ENCODE assay signal across 1 cellular context in the genomic region with DNA sequence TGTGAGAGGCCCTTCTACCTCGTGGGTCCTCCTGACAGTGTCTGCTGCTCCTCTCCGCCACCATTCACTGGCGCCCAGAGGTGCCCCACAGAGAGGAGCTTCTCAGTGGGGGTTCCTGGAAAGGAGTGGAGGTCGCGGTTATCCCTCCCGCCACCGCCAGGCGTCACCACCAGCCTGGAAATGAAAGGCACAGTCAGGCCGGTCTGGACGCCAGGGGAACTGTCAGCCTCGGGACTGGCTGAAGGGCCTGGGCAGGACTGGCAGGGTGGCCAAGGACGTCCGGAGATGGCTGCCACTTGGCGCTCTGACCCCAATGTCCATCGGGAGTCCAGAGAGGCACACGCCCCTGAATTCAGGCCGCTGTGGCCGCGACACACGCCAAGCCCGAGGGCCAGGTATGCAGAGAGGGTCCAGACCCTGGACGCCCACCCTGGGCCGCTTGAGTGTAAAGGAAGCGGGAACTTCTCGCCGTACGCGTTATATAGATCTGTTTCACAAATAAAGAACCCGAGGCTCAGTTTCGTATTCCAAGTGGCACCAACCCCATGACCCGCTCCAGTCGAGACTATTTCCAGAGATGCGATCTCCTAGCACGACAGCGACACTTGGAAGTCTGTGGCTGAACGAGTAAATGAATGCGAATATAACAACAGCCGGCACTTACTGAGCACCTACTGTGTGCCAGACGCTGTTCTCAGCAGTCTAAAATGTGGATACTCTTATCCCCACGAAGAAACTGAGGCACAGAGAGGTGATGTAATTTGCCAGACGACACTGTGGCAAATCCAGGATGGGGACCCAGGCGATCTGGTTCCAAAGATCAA.
A peak's percentile ranks its signal among the peaks of the same experiment; 100 is the strongest.
TF ChIP-seq lines count a peak whose summit lies in the region.

No MANE protein-coding gene starts in this region.

TF ChIP-seq in HepG2, 621 proteins besides CTCF, POLR2A, EP300 and RAD21 (continued from another document and continues in another):
- TF ChIP-seq, protein P1, sequence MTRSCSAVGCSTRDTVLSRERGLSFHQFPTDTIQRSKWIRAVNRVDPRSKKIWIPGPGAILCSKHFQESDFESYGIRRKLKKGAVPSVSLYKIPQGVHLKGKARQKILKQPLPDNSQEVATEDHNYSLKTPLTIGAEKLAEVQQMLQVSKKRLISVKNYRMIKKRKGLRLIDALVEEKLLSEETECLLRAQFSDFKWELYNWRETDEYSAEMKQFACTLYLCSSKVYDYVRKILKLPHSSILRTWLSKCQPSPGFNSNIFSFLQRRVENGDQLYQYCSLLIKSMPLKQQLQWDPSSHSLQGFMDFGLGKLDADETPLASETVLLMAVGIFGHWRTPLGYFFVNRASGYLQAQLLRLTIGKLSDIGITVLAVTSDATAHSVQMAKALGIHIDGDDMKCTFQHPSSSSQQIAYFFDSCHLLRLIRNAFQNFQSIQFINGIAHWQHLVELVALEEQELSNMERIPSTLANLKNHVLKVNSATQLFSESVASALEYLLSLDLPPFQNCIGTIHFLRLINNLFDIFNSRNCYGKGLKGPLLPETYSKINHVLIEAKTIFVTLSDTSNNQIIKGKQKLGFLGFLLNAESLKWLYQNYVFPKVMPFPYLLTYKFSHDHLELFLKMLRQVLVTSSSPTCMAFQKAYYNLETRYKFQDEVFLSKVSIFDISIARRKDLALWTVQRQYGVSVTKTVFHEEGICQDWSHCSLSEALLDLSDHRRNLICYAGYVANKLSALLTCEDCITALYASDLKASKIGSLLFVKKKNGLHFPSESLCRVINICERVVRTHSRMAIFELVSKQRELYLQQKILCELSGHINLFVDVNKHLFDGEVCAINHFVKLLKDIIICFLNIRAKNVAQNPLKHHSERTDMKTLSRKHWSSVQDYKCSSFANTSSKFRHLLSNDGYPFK (CRISPR knock-in tag; IDR thresholded peaks at IDR 0.05; ENCODE audit: borderline replicate concordance): peak; percentile 54; the same call in 1 of the 2 replicates
- TF ChIP-seq SSRP1 (CRISPR knock-in tag; IDR thresholded peaks at IDR 0.05): peak; percentile 86; the same call in 1 of the 2 replicates
- TF ChIP-seq RBAK (CRISPR knock-in tag; IDR thresholded peaks at IDR 0.05): peak; percentile 34; the same call in 1 of the 2 replicates
- peak; percentile 49; the same call in 1 of the 2 replicates for TF ChIP-seq HNF4G (IDR thresholded peaks at IDR 0.05; ENCODE audit: borderline replicate concordance, low read depth, low read length)
- peak; percentile 28; the same call in 1 of the 2 replicates for TF ChIP-seq HNF4G (CRISPR knock-in tag; IDR thresholded peaks at IDR 0.05; ENCODE audit: borderline replicate concordance, low read depth)
- TF ChIP-seq, protein P2, sequence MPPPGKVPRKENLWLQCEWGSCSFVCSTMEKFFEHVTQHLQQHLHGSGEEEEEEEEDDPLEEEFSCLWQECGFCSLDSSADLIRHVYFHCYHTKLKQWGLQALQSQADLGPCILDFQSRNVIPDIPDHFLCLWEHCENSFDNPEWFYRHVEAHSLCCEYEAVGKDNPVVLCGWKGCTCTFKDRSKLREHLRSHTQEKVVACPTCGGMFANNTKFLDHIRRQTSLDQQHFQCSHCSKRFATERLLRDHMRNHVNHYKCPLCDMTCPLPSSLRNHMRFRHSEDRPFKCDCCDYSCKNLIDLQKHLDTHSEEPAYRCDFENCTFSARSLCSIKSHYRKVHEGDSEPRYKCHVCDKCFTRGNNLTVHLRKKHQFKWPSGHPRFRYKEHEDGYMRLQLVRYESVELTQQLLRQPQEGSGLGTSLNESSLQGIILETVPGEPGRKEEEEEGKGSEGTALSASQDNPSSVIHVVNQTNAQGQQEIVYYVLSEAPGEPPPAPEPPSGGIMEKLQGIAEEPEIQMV (CRISPR knock-in tag; IDR thresholded peaks at IDR 0.05; ENCODE audit: low read depth): no peak
- TF ChIP-seq, protein P3, sequence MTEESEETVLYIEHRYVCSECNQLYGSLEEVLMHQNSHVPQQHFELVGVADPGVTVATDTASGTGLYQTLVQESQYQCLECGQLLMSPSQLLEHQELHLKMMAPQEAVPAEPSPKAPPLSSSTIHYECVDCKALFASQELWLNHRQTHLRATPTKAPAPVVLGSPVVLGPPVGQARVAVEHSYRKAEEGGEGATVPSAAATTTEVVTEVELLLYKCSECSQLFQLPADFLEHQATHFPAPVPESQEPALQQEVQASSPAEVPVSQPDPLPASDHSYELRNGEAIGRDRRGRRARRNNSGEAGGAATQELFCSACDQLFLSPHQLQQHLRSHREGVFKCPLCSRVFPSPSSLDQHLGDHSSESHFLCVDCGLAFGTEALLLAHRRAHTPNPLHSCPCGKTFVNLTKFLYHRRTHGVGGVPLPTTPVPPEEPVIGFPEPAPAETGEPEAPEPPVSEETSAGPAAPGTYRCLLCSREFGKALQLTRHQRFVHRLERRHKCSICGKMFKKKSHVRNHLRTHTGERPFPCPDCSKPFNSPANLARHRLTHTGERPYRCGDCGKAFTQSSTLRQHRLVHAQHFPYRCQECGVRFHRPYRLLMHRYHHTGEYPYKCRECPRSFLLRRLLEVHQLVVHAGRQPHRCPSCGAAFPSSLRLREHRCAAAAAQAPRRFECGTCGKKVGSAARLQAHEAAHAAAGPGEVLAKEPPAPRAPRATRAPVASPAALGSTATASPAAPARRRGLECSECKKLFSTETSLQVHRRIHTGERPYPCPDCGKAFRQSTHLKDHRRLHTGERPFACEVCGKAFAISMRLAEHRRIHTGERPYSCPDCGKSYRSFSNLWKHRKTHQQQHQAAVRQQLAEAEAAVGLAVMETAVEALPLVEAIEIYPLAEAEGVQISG (CRISPR knock-in tag; IDR thresholded peaks at IDR 0.05): peak; percentile 77; the same call in 1 of the 2 replicates
- peak; percentile 63 for TF ChIP-seq KDM1A (CRISPR knock-in tag; IDR thresholded peaks at IDR 0.05)
- peak; percentile 59; the same call in 1 of the 2 replicates for TF ChIP-seq HDAC1 (CRISPR knock-in tag; IDR thresholded peaks at IDR 0.05)
- TF ChIP-seq ZSCAN25 (CRISPR knock-in tag; IDR thresholded peaks at IDR 0.05): peak; percentile 44; the same call in 1 of the 2 replicates
- TF ChIP-seq FIP1L1 (IDR thresholded peaks at IDR 0.05; ENCODE audit: borderline replicate concordance, insufficient read depth, low read depth, low read length): 0 out of 2 replicates have a peak, but pooled peaks have one; percentile 23
- TF ChIP-seq ETV5 (CRISPR knock-in tag; IDR thresholded peaks at IDR 0.05; ENCODE audit: borderline replicate concordance): peak; percentile 37; the same call in 1 of the 2 replicates
- peak; percentile 96 for TF ChIP-seq XRCC5 (optimal IDR thresholded peaks at IDR 0.05; ENCODE audit: low read length)
- TF ChIP-seq ZSCAN30 (CRISPR knock-in tag; IDR thresholded peaks at IDR 0.05): no peak
- peak; percentile 72; the same call in 1 of the 2 replicates for TF ChIP-seq REPIN1 (CRISPR knock-in tag; IDR thresholded peaks at IDR 0.05; ENCODE audit: borderline replicate concordance, low read depth)
- no peak for TF ChIP-seq ARHGAP35 (CRISPR knock-in tag; IDR thresholded peaks at IDR 0.05; ENCODE audit: borderline replicate concordance)
- TF ChIP-seq, protein P4, sequence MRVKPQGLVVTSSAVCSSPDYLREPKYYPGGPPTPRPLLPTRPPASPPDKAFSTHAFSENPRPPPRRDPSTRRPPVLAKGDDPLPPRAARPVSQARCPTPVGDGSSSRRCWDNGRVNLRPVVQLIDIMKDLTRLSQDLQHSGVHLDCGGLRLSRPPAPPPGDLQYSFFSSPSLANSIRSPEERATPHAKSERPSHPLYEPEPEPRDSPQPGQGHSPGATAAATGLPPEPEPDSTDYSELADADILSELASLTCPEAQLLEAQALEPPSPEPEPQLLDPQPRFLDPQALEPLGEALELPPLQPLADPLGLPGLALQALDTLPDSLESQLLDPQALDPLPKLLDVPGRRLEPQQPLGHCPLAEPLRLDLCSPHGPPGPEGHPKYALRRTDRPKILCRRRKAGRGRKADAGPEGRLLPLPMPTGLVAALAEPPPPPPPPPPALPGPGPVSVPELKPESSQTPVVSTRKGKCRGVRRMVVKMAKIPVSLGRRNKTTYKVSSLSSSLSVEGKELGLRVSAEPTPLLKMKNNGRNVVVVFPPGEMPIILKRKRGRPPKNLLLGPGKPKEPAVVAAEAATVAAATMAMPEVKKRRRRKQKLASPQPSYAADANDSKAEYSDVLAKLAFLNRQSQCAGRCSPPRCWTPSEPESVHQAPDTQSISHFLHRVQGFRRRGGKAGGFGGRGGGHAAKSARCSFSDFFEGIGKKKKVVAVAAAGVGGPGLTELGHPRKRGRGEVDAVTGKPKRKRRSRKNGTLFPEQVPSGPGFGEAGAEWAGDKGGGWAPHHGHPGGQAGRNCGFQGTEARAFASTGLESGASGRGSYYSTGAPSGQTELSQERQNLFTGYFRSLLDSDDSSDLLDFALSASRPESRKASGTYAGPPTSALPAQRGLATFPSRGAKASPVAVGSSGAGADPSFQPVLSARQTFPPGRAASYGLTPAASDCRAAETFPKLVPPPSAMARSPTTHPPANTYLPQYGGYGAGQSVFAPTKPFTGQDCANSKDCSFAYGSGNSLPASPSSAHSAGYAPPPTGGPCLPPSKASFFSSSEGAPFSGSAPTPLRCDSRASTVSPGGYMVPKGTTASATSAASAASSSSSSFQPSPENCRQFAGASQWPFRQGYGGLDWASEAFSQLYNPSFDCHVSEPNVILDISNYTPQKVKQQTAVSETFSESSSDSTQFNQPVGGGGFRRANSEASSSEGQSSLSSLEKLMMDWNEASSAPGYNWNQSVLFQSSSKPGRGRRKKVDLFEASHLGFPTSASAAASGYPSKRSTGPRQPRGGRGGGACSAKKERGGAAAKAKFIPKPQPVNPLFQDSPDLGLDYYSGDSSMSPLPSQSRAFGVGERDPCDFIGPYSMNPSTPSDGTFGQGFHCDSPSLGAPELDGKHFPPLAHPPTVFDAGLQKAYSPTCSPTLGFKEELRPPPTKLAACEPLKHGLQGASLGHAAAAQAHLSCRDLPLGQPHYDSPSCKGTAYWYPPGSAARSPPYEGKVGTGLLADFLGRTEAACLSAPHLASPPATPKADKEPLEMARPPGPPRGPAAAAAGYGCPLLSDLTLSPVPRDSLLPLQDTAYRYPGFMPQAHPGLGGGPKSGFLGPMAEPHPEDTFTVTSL (CRISPR knock-in tag; IDR thresholded peaks at IDR 0.05; ENCODE audit: borderline replicate concordance): peak; percentile 66; the same call in 1 of the 2 replicates
- TF ChIP-seq SMC3 (IDR thresholded peaks at IDR 0.05; ENCODE audit: low read length): peak; percentile 78
- TF ChIP-seq U2AF2 (IDR thresholded peaks at IDR 0.05; ENCODE audit: low read depth, low read length): 0 out of 2 replicates have a peak, but pooled peaks have one; percentile 69
- TF ChIP-seq GATAD1 (CRISPR knock-in tag; IDR thresholded peaks at IDR 0.05): peak; percentile 77; the same call in 1 of the 2 replicates
- TF ChIP-seq LCORL (IDR thresholded peaks at IDR 0.05): no peak
- peak; percentile 83 for TF ChIP-seq LCORL (CRISPR knock-in tag; IDR thresholded peaks at IDR 0.05)
- peak; percentile 72 for TF ChIP-seq HNF4A (CRISPR knock-in tag; IDR thresholded peaks at IDR 0.05)
- 0 out of 2 replicates have a peak, but pooled peaks have one; percentile 1 for TF ChIP-seq ZMAT3 (CRISPR knock-in tag; conservative IDR thresholded peaks at IDR 0.05)
- no peak for TF ChIP-seq TCF7 (IDR thresholded peaks at IDR 0.05; ENCODE audit: low read depth)
- TF ChIP-seq ZBTB7B (CRISPR knock-in tag; IDR thresholded peaks at IDR 0.05): peak; percentile 93
- TF ChIP-seq MEIS2 (CRISPR knock-in tag; IDR thresholded peaks at IDR 0.05): peak; percentile 50; the same call in 1 of the 2 replicates
- 0 out of 2 replicates have a peak, but pooled peaks have one; percentile 65 for TF ChIP-seq ZNF737 (CRISPR knock-in tag; IDR thresholded peaks at IDR 0.05; ENCODE audit: borderline replicate concordance)
- TF ChIP-seq THAP11 (CRISPR knock-in tag; IDR thresholded peaks at IDR 0.05): peak; percentile 75
- TF ChIP-seq, protein P5, sequence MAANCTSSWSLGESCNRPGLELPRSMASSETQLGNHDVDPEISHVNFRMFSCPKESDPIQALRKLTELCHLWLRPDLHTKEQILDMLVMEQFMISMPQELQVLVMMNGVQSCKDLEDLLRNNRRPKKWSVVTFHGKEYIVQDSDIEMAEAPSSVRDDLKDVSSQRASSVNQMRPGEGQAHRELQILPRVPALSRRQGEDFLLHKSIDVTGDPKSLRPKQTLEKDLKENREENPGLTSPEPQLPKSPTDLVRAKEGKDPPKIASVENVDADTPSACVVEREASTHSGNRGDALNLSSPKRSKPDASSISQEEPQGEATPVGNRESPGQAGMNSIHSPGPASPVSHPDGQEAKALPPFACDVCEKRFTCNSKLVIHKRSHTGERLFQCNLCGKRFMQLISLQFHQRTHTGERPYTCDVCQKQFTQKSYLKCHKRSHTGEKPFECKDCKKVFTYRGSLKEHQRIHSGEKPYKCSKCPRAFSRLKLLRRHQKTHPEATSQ (CRISPR knock-in tag; IDR thresholded peaks at IDR 0.05; ENCODE audit: borderline replicate concordance): no peak
- TF ChIP-seq, protein P6, sequence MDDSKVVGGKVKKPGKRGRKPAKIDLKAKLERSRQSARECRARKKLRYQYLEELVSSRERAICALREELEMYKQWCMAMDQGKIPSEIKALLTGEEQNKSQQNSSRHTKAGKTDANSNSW (CRISPR knock-in tag; IDR thresholded peaks at IDR 0.05; ENCODE audit: borderline replicate concordance): peak; percentile 72; the same call in 1 of the 2 replicates
- no peak for TF ChIP-seq NR2F6 (IDR thresholded peaks at IDR 0.05)
- TF ChIP-seq NR2F6 (CRISPR knock-in tag; IDR thresholded peaks at IDR 0.05): peak; percentile 71; the same call in 1 of the 2 replicates
- TF ChIP-seq, protein P7, sequence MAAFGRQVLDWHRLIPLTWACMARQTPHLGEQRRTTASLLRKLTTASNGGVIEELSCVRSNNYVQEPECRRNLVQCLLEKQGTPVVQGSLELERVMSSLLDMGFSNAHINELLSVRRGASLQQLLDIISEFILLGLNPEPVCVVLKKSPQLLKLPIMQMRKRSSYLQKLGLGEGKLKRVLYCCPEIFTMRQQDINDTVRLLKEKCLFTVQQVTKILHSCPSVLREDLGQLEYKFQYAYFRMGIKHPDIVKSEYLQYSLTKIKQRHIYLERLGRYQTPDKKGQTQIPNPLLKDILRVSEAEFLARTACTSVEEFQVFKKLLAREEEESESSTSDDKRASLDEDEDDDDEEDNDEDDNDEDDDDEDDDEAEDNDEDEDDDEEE (CRISPR knock-in tag; IDR thresholded peaks at IDR 0.05): peak; percentile 72; the same call in 1 of the 2 replicates
- TF ChIP-seq, protein P8, sequence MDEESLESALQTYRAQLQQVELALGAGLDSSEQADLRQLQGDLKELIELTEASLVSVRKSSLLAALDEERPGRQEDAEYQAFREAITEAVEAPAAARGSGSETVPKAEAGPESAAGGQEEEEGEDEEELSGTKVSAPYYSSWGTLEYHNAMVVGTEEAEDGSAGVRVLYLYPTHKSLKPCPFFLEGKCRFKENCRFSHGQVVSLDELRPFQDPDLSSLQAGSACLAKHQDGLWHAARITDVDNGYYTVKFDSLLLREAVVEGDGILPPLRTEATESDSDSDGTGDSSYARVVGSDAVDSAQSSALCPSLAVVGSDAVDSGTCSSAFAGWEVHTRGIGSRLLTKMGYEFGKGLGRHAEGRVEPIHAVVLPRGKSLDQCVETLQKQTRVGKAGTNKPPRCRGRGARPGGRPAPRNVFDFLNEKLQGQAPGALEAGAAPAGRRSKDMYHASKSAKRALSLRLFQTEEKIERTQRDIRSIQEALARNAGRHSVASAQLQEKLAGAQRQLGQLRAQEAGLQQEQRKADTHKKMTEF (CRISPR knock-in tag; IDR thresholded peaks at IDR 0.05): peak; percentile 71; the same call in 1 of the 2 replicates
- peak; percentile 57; the same call in 1 of the 2 replicates for TF ChIP-seq ESRRA (CRISPR knock-in tag; IDR thresholded peaks at IDR 0.05; ENCODE audit: low read depth)
- 0 out of 2 replicates have a peak, but pooled peaks have one; percentile 31 for TF ChIP-seq MZF1 (CRISPR knock-in tag; IDR thresholded peaks at IDR 0.05; ENCODE audit: borderline replicate concordance)
- TF ChIP-seq, protein P9, sequence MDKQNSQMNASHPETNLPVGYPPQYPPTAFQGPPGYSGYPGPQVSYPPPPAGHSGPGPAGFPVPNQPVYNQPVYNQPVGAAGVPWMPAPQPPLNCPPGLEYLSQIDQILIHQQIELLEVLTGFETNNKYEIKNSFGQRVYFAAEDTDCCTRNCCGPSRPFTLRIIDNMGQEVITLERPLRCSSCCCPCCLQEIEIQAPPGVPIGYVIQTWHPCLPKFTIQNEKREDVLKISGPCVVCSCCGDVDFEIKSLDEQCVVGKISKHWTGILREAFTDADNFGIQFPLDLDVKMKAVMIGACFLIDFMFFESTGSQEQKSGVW (CRISPR knock-in tag; IDR thresholded peaks at IDR 0.05; ENCODE audit: borderline replicate concordance): no peak
